In the genomic region with DNA sequence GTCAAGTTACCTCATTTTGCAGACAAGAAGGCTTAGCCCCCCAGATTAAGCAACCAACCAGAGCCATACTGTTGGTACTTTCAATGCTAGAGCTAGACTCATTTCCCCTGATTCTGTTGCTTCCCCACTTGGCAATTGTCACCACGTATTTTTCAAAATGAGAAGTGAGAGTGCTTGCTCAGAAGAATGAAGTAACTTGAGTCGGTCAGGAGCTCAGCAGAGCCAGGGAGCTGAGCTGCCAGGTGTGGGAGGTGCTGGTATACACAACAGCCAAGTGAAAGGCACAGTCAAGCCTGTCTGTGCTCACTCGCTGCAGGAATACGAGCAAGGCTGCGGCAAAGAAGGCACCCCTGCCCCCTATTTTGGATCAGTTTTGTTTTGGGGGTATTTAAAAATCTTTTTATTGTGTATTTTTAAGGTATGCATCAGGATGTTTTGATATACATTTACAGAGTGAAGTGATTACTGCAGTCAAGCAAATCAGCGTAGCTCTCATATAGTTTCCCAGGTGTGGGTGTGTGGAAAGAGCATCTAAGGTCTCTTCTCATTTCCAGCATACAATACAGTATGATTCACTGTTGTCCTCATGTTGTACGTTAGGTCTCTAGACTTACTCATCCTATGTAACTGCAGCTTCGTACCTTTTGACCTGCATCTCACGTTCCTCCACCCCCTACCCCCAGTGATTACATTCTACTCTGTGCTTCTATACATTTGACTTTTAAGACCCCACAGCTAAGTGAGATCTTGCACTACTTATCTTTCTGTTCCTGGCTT, we compare ENCODE assay signal across 11 cellular contexts.
DNase-seq lines count a peak whose midpoint lies in the region; ATAC-seq, FAIRE-seq and TF ChIP-seq lines count a peak whose summit lies in the region.
"Had no signal": no experiment of that assay in that cellular context is flagged by ENCODE, and none has a peak within 500 bp of the region (broad histone marks: within the 10 kb centered on the region; RNA-seq: fewer than 3 reads in every experiment).

No MANE protein-coding gene starts in this region.

- ATAC-seq in GM21515 (IDR thresholded peaks at IDR 0.05; ENCODE audit: unreplicated experiment) (peak; percentile 88), HG03342 (IDR thresholded peaks at IDR 0.05; ENCODE audit: unreplicated experiment) (peak; percentile 71), GM19452 (IDR thresholded peaks at IDR 0.05; ENCODE audit: unreplicated experiment) (no peak)

- H3K36me3 ChIP-seq in bronchial epithelial cell (ENCODE audit: control insufficient read depth, insufficient read depth, low read length): peaks cover 3% of the 10 kb centered on the region

- TF ChIP-seq CTCF in GM13976 (IDR thresholded peaks at IDR 0.05; ENCODE audit: borderline replicate concordance, control extremely low read depth, extremely low read depth, insufficient read depth, missing control alignments) (no peak), bronchial epithelial cell (IDR thresholded peaks at IDR 0.05; ENCODE audit: insufficient read depth, low read length, severe bottlenecking) (no peak)

- in situ Hi-C loops in GM13976 (cut with MboI; ENCODE audit: low sequenced_read_pairs, unreplicated experiment): no loop called here

- DNase-seq in GM13976 (ENCODE audit: low spot score): peak; percentile 56
- peak; percentile 46 for DNase-seq in bronchial epithelial cell (ENCODE audit: low read depth)
- no peak for DNase-seq in stimulated activated naive CD4-positive, alpha-beta T cell (lab: John Stamatoyannopoulos, UW)
- DNase-seq in cerebellar nuclear complex (lab: John Stamatoyannopoulos, UW): no peak
- DNase-seq in A172 (ENCODE audit: low spot score): no peak
- DNase-seq: NCI-H446 had no signal

- no peak for FAIRE-seq in bronchial epithelial cell (lab: Jason Lieb, UNC)
- FAIRE-seq: colon had no signal

- no peak overlapping the region for H3K4me3 ChIP-seq in bronchial epithelial cell (ENCODE audit: low read depth, low read length)
- H3K4me3 ChIP-seq: BLaER1 had no signal

- no peaks in the 10 kb centered on the region for H3K27me3 ChIP-seq in bronchial epithelial cell (ENCODE audit: control insufficient read depth, insufficient read depth, low read length)
- H3K27me3 ChIP-seq: BLaER1 had no signal

Comparison
In these comparisons a context has a peak if more than half of its experiments do, and no peak if none do; other contexts are left out.
1. DNase-seq: peak in GM13976 (single experiment) and bronchial epithelial cell (single experiment); none in stimulated activated naive CD4-positive, alpha-beta T cell (0 of 6), cerebellar nuclear complex (0 of 2) and A172 (single experiment).